8 cellular contexts compared by ENCODE assay signal in the genomic region with DNA sequence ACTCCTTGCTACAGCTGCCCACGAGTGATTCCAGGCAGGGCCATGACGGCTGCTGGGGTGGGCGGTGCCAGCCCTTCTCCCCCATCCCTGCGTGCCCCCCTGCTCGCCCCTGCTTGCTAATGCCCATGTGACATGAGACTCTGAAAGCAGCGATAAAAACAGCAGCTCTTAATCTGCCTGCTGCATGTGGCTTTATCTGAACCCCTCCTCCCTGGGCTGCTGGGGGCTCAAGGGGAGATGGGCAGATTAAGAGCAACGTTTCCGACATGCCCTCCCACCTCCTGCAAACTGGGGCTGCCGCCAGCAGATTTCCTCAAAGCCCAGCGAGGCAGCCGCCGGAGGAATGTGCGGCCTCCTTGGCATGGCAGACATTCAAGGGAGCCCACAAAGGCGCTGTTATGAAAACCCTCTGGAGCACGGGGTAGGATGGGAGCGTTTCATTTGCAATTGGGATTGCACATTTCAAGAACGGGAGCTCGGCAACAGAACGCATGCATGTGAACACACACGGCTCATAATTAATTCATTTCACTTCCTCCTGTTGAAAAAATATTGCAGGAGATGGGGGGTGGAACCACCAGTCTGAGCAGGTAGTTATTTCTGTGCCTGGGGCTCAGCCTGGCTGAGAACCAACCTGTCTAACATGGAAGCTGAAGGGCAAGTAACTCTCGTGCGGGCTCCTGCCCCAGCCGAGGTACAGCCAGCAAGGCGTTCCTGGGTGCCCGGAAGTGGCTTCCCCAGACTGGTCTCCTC.
A peak's percentile ranks its signal among the peaks of the same experiment; 100 is the strongest.
DNase-seq lines count a peak whose midpoint lies in the region; ATAC-seq and TF ChIP-seq lines count a peak whose summit lies in the region.

No MANE protein-coding gene starts in this region.

- peak overlapping the region; percentile 5 for H3K27ac ChIP-seq in CD8-positive, alpha-beta memory T cell (ENCODE audit: low read depth, low read length)

- intact Hi-C loops in posterior vena cava (cut with DNase I) = no loop called here

- ATAC-seq in GM21576 (IDR thresholded peaks at IDR 0.05; ENCODE audit: unreplicated experiment) = peak; percentile 62
- ATAC-seq in naive B cell (ENCODE audit: low read depth in 2 of 2) = peak; percentile 97
- no peak for ATAC-seq in HG02870 (IDR thresholded peaks at IDR 0.05; ENCODE audit: unreplicated experiment)

- peak in 1 of 5 donors; percentile 26 for DNase-seq in CD8-positive, alpha-beta memory T cell
- peak; percentile 51 for DNase-seq in SK-N-DZ (ENCODE audit: low spot score)
- peak; percentile 93 for DNase-seq in epidermal melanocyte (ENCODE audit: insufficient read length, low spot score)
- DNase-seq in naive B cell = peak; percentile 68
- DNase-seq in posterior vena cava (ENCODE audit: low spot score) = no peak
- DNase-seq in HEK293T (ENCODE audit: extremely low spot score) = no peak

- no peaks in the 10 kb centered on the region for H3K36me3 Mint-ChIP-seq in CD8-positive, alpha-beta memory T cell
- H3K36me3 Mint-ChIP-seq in naive B cell = no peaks in the 10 kb centered on the region

- CTCF ChIA-PET in CD8-positive, alpha-beta memory T cell (lab: Charles Lee) = no interaction called here
- CTCF ChIA-PET in HEK293T (lab: Yijun Ruan, JAX) = interaction anchor here (1.0 kb wide), 1 partner anchor 9 kb away, joined by 5 read pairs; no protein-coding TSS in a partner anchor

- no peaks in the 10 kb centered on the region for H3K27me3 ChIP-seq in CD8-positive, alpha-beta memory T cell (ENCODE audit: insufficient read depth, low read length, poor library complexity, severe bottlenecking)

- H3K9me3 ChIP-seq in CD8-positive, alpha-beta memory T cell (ENCODE audit: low read length) = no peaks in the 10 kb centered on the region

- no peaks in the 10 kb centered on the region for H3K4me1 ChIP-seq in CD8-positive, alpha-beta memory T cell (ENCODE audit: insufficient read depth, low read length)

- H3K27me3 Mint-ChIP-seq in CD8-positive, alpha-beta memory T cell = peaks cover 12 to 41% of the 10 kb centered on the region in 2 donors
- peaks cover 0 to 11% (median 7%) of the 10 kb centered on the region in 3 donors for H3K27me3 Mint-ChIP-seq in naive B cell

- H3K36me3 ChIP-seq in CD8-positive, alpha-beta memory T cell (ENCODE audit: insufficient read depth, low read length) = no peaks in the 10 kb centered on the region

- H3K4me3 Mint-ChIP-seq in CD8-positive, alpha-beta memory T cell = peak overlapping the region; percentile 26 to 72 (median 56)
- H3K4me3 Mint-ChIP-seq in naive B cell = peak overlapping the region; percentile 80 to 94 (median 90)

- peak overlapping the region; percentile 45 for H3K4me3 ChIP-seq in CD8-positive, alpha-beta memory T cell (ENCODE audit: low read length)

- POLR2A ChIA-PET in CD8-positive, alpha-beta memory T cell (lab: Charles Lee) = interaction anchor here (1.0 kb wide), 1 partner anchor 56 kb away, joined by 3 read pairs; no protein-coding TSS in a partner anchor
- POLR2A ChIA-PET in HEK293T (lab: Yijun Ruan, JAX) = interaction anchor here (0.7 kb wide), 1 partner anchor 13 kb away, joined by 3 read pairs; no protein-coding TSS in a partner anchor

- H3K27ac Mint-ChIP-seq in CD8-positive, alpha-beta memory T cell = no peak overlapping the region
- peak overlapping the region; percentile 38 to 96 (median 71) for H3K27ac Mint-ChIP-seq in naive B cell

- peaks cover 4 to 14% (median 10%) of the 10 kb centered on the region in 3 donors for H3K4me1 Mint-ChIP-seq in CD8-positive, alpha-beta memory T cell
- peaks cover 29 to 39% (median 34%) of the 10 kb centered on the region in 3 donors for H3K4me1 Mint-ChIP-seq in naive B cell

- no peaks in the 10 kb centered on the region for H3K9me3 Mint-ChIP-seq in CD8-positive, alpha-beta memory T cell
- peaks cover 0 to 1% (median 0%) of the 10 kb centered on the region in 7 donors for H3K9me3 Mint-ChIP-seq in naive B cell

TF ChIP-seq in HEK293T, 16 proteins besides CTCF, POLR2A, EP300 and RAD21:
- no peak for TF ChIP-seq FOXA1 (IDR thresholded peaks at IDR 0.05)

Comparison
In these comparisons a context has a peak if more than half of its experiments do, and no peak if none do; other contexts are left out.
1. DNase-seq: peak in SK-N-DZ (single experiment), epidermal melanocyte (single experiment) and naive B cell (single experiment); none in posterior vena cava (single experiment) and HEK293T (single experiment).
2. H3K27ac Mint-ChIP-seq: peak in naive B cell (6 of 6); none in CD8-positive, alpha-beta memory T cell (0 of 8).